Comparison of ENCODE assay signal across 7 cellular contexts in genomic region chr7:1919539-1920265, GRCh38.
DNase-seq lines count a peak whose midpoint lies in the region; ATAC-seq and TF ChIP-seq lines count a peak whose summit lies in the region.

No MANE protein-coding gene starts in this region.

- H3K4me3 Mint-ChIP-seq in activated B cell treated with CpG ODN at 0.5 μM for 24 hours = peak overlapping the region; percentile 78
- H3K4me3 Mint-ChIP-seq in immature natural killer cell = peak overlapping the region; percentile 85 to 92 (median 90)
- peak overlapping the region; percentile 63 to 89 for H3K4me3 Mint-ChIP-seq in stimulated activated naive CD8-positive, alpha-beta T cell treated with anti-CD3 and anti-CD28 coated beads, Interleukin-15, amount 100 ng/mL, for 72 hours

- H3K27ac ChIP-seq in HEK293 (ENCODE audit: extremely low read depth, low read depth, low read length) = no peak overlapping the region

- CTCF ChIA-PET in HEK293 (lab: Yijun Ruan, JAX) (interaction anchor here (0.6 kb wide), 1 partner anchor 196 kb away, joined by 4 read pairs; no protein-coding TSS in a partner anchor), activated B cell treated with CpG ODN at 0.5 μM for 24 hours (lab: Charles Lee) (interaction anchor here (0.6 to 0.8 kb wide), 2 partner anchors 61 to 290 kb away, joined by 3 read pairs; no protein-coding TSS in a partner anchor)

- peak; percentile 32 for ATAC-seq in activated B cell treated with CpG ODN at 0.5 μM for 24 hours (ENCODE audit: low read depth)
- peak; percentile 46 for ATAC-seq in stimulated activated naive CD8-positive, alpha-beta T cell treated with anti-CD3 and anti-CD28 coated beads, Interleukin-15, amount 100 ng/mL, for 72 hours

- no peak for TF ChIP-seq CTCF in HEK293 (tag by site-specific recombination; IDR thresholded peaks at IDR 0.05)
- TF ChIP-seq CTCF in activated B cell treated with CpG ODN at 0.5 μM for 24 hours (IDR thresholded peaks at IDR 0.05) = no peak

- H3K36me3 Mint-ChIP-seq in activated B cell treated with CpG ODN at 0.5 μM for 24 hours (ENCODE audit: low read depth) = peaks cover 35% of the 10 kb centered on the region
- peaks cover 3 to 19% (median 15%) of the 10 kb centered on the region in 3 donors for H3K36me3 Mint-ChIP-seq in immature natural killer cell

- H3K9me3 ChIP-seq in HEK293 (ENCODE audit: control insufficient read depth, insufficient read depth, low read depth, low read length) = no peaks in the 10 kb centered on the region
- H3K9me3 ChIP-seq in MG63 = no peaks in the 10 kb centered on the region

- H3K27me3 Mint-ChIP-seq in activated B cell treated with CpG ODN at 0.5 μM for 24 hours = no peaks in the 10 kb centered on the region
- peaks cover 1 to 3% (median 2%) of the 10 kb centered on the region in 3 donors for H3K27me3 Mint-ChIP-seq in immature natural killer cell (ENCODE audit: low read depth in 3 of 3)
- H3K27me3 Mint-ChIP-seq in stimulated activated naive CD8-positive, alpha-beta T cell treated with anti-CD3 and anti-CD28 coated beads, Interleukin-15, amount 100 ng/mL, for 72 hours = peaks cover 14% of the 10 kb centered on the region

- intact Hi-C loops in activated B cell treated with CpG ODN at 0.5 μM for 24 hours (cut with micrococcal nuclease) = loop anchor here (5.0 kb wide), 3 partner anchors 98 to 428 kb away; no protein-coding TSS in a partner anchor

- H3K27ac Mint-ChIP-seq in activated B cell treated with CpG ODN at 0.5 μM for 24 hours = no peak overlapping the region
- peak overlapping the region; percentile 39 to 93 (median 72) for H3K27ac Mint-ChIP-seq in immature natural killer cell
- H3K27ac Mint-ChIP-seq in stimulated activated naive CD8-positive, alpha-beta T cell treated with anti-CD3 and anti-CD28 coated beads, Interleukin-15, amount 100 ng/mL, for 72 hours = peak overlapping the region; percentile 86 to 90

- no peak for DNase-seq in activated B cell treated with CpG ODN at 0.5 μM for 24 hours
- DNase-seq in immature natural killer cell = peak in 2 of 3 donors; percentile 17 to 25
- DNase-seq in stimulated activated naive CD8-positive, alpha-beta T cell treated with anti-CD3 and anti-CD28 coated beads, Interleukin-15, amount 100 ng/mL, for 72 hours = no peak
- no peak for DNase-seq in MG63
- DNase-seq in NCI-H2029 (lab: John Stamatoyannopoulos, UW) = no peak
- DNase-seq in COR-L47 (lab: John Stamatoyannopoulos, UW) = no peak

- H3K36me3 ChIP-seq in HEK293 (ENCODE audit: control insufficient read depth in 2 of 2, insufficient read depth in 1 of 2, low read length in 2 of 2) (no peaks in the 10 kb centered on the region; a peak in 1 of 3 replicates), MG63 (no peaks in the 10 kb centered on the region)

- H3K4me1 ChIP-seq in HEK293 (ENCODE audit: control insufficient read depth, insufficient read depth, low read length) = no peaks in the 10 kb centered on the region

- no peaks in the 10 kb centered on the region for H3K27me3 ChIP-seq in MG63

- H3K4me3 ChIP-seq in HEK293 (ENCODE audit: low read depth, low read length) (no peak overlapping the region), MG63 (no peak overlapping the region)

- H3K9me3 Mint-ChIP-seq in activated B cell treated with CpG ODN at 0.5 μM for 24 hours (no peaks in the 10 kb centered on the region), immature natural killer cell (no peaks in the 10 kb centered on the region)
- no peaks in the 10 kb centered on the region for H3K9me3 Mint-ChIP-seq in stimulated activated naive CD8-positive, alpha-beta T cell treated with anti-CD3 and anti-CD28 coated beads, Interleukin-15, amount 100 ng/mL, for 72 hours

- POLR2A ChIA-PET in HEK293 (lab: Yijun Ruan, JAX) (no interaction called here), activated B cell treated with CpG ODN at 0.5 μM for 24 hours (lab: Charles Lee) (no interaction called here)

- H3K4me1 Mint-ChIP-seq in activated B cell treated with CpG ODN at 0.5 μM for 24 hours = peaks cover 30% of the 10 kb centered on the region
- H3K4me1 Mint-ChIP-seq in immature natural killer cell = peaks cover 39 to 50% of the 10 kb centered on the region in 2 donors
- peaks cover 86% of the 10 kb centered on the region for H3K4me1 Mint-ChIP-seq in stimulated activated naive CD8-positive, alpha-beta T cell treated with anti-CD3 and anti-CD28 coated beads, Interleukin-15, amount 100 ng/mL, for 72 hours

TF ChIP-seq in HEK293, 187 proteins besides CTCF, POLR2A, EP300 and RAD21:
- TF ChIP-seq, protein P1, sequence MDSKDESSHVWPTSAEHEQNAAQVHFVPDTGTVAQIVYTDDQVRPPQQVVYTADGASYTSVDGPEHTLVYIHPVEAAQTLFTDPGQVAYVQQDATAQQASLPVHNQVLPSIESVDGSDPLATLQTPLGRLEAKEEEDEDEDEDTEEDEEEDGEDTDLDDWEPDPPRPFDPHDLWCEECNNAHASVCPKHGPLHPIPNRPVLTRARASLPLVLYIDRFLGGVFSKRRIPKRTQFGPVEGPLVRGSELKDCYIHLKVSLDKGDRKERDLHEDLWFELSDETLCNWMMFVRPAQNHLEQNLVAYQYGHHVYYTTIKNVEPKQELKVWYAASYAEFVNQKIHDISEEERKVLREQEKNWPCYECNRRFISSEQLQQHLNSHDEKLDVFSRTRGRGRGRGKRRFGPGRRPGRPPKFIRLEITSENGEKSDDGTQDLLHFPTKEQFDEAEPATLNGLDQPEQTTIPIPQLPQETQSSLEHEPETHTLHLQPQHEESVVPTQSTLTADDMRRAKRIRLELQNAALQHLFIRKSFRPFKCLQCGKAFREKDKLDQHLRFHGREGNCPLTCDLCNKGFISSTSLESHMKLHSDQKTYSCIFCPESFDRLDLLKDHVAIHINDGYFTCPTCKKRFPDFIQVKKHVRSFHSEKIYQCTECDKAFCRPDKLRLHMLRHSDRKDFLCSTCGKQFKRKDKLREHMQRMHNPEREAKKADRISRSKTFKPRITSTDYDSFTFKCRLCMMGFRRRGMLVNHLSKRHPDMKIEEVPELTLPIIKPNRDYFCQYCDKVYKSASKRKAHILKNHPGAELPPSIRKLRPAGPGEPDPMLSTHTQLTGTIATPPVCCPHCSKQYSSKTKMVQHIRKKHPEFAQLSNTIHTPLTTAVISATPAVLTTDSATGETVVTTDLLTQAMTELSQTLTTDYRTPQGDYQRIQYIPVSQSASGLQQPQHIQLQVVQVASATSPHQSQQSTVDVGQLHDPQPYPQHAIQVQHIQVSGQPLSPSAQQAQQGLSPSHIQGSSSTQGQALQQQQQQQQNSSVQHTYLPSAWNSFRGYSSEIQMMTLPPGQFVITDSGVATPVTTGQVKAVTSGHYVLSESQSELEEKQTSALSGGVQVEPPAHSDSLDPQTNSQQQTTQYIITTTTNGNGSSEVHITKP (tag by site-specific recombination; IDR thresholded peaks at IDR 0.05) = 0 out of 2 replicates have a peak, but pooled peaks have one; percentile 32
- TF ChIP-seq ZNF121 (tag by site-specific recombination; IDR thresholded peaks at IDR 0.05) = no peak
- no peak for TF ChIP-seq ZSCAN23 (tag by site-specific recombination; IDR thresholded peaks at IDR 0.05)

Comparison
In these comparisons a context has a peak if more than half of its experiments do, and no peak if none do; other contexts are left out.
1. DNase-seq: peak in immature natural killer cell (2 of 3); none in activated B cell treated with CpG ODN at 0.5 μM for 24 hours (single experiment), stimulated activated naive CD8-positive, alpha-beta T cell treated with anti-CD3 and anti-CD28 coated beads, Interleukin-15, amount 100 ng/mL, for 72 hours (0 of 2), MG63 (single experiment), NCI-H2029 (single experiment) and COR-L47 (single experiment).
2. Peak in every context shown above with its lines, with median percentiles within 50 percentile points of each other: H3K4me3 Mint-ChIP-seq.